Comparison of ENCODE assay signal across 31 cellular contexts in genomic region chr7:10912077-10912476, GRCh38.
"Had no signal": no experiment of that assay in that cellular context is flagged by ENCODE, and none has a peak within 500 bp of the region (broad histone marks: within the 10 kb centered on the region; RNA-seq: fewer than 3 reads in every experiment).

No MANE protein-coding gene starts in this region.

- DNase-seq: activated effector memory CD4-positive, alpha-beta T cell treated with anti-CD3 and anti-CD28 coated beads, Interleukin-2, amount 50 U/mL, for 16 hours; activated effector memory CD4-positive, alpha-beta T cell treated with Interleukin-2 at 50 U/mL for 16 hours; activated gamma-delta T cell; activated gamma-delta T cell treated with Interleukin-2 at 50 U/mL for 16 hours; activated naive CD4-positive, alpha-beta T cell; activated naive CD4-positive, alpha-beta T cell treated with anti-CD3 and anti-CD28 coated beads for 36 hours; activated naive CD4-positive, alpha-beta T cell treated with anti-CD3 and anti-CD28 coated beads, Interleukin-2, amount 10 ng/mL, durations not matched to agents 7 days and 5 days; activated naive CD4-positive, alpha-beta T cell treated with anti-CD3 and anti-CD28 coated beads, Interleukin-2, amount 50 U/mL, for 16 hours; activated naive CD4-positive, alpha-beta T cell treated with Interleukin-2 at 50 U/mL for 16 hours; activated naive CD8-positive, alpha-beta T cell treated with anti-CD3 and anti-CD28 coated beads for 36 hours; activated naive CD8-positive, alpha-beta T cell treated with anti-CD3 and anti-CD28 coated beads, Interleukin-2, amount 10 ng/mL, durations not matched to agents 7 days and 5 days; activated naive CD8-positive, alpha-beta T cell treated with anti-CD3 and anti-CD28 coated beads, Interleukin-2, amount 50 U/mL, for 24 hours; activated T-cell treated with anti-CD3 and anti-CD28 coated beads, Interleukin-2, amount 50 U/mL, for 1 hour; activated T-cell treated with anti-CD3 and anti-CD28 coated beads, Interleukin-2, amount 50 U/mL, for 24 hours; activated T-cell treated with anti-CD3 and anti-CD28 coated beads, Interleukin-2, amount 50 U/mL, for 4 hours; activated T-cell treated with anti-CD3 and anti-CD28 coated beads, Interleukin-2, amount 50 U/mL, for 48 hours; activated T-cell treated with anti-CD3 and anti-CD28 coated beads, Interleukin-2, amount 50 U/mL, for 72 hours; adrenal gland; amniotic stem cell; amygdala; anterior cingulate cortex; aorta; body of pancreas; brain microvascular endothelial cell; central memory CD4-positive, alpha-beta T cell; cerebellar nuclear complex had no signal

- H3K36me3 ChIP-seq: adrenal gland, ascending aorta, brain microvascular endothelial cell, breast epithelium, cardiac muscle cell had no signal

- H3K9me3 ChIP-seq: adrenal gland, breast epithelium had no signal

- H3K4me1 ChIP-seq: adrenal gland, ascending aorta, body of pancreas, breast epithelium had no signal

- H3K27ac ChIP-seq: adrenal gland, ascending aorta, body of pancreas, brain microvascular endothelial cell, breast epithelium, cardiac muscle cell had no signal

- ATAC-seq: activated naive CD4-positive, alpha-beta T cell treated with anti-CD3 and anti-CD28 coated beads, Interleukin-2, amount 50 U/mL, for 72 hours; activated naive CD8-positive, alpha-beta T cell treated with anti-CD3 and anti-CD28 coated beads, Interleukin-2, amount 50 U/mL, for 24 hours; activated T-cell treated with anti-CD3 and anti-CD28 coated beads, Interleukin-2, amount 50 U/mL, for 4 hours; activated T-cell treated with anti-CD3 and anti-CD28 coated beads, Interleukin-2, amount 50 U/mL, for 72 hours; activated T-helper 17 cell treated with anti-CD3 and anti-CD28 coated beads, Interleukin-2, amount 50 U/mL, for 72 hours; body of pancreas had no signal

- H3K4me3 ChIP-seq: adrenal gland, ascending aorta, body of pancreas, breast epithelium, cardiac muscle cell had no signal
